In the genomic region with DNA sequence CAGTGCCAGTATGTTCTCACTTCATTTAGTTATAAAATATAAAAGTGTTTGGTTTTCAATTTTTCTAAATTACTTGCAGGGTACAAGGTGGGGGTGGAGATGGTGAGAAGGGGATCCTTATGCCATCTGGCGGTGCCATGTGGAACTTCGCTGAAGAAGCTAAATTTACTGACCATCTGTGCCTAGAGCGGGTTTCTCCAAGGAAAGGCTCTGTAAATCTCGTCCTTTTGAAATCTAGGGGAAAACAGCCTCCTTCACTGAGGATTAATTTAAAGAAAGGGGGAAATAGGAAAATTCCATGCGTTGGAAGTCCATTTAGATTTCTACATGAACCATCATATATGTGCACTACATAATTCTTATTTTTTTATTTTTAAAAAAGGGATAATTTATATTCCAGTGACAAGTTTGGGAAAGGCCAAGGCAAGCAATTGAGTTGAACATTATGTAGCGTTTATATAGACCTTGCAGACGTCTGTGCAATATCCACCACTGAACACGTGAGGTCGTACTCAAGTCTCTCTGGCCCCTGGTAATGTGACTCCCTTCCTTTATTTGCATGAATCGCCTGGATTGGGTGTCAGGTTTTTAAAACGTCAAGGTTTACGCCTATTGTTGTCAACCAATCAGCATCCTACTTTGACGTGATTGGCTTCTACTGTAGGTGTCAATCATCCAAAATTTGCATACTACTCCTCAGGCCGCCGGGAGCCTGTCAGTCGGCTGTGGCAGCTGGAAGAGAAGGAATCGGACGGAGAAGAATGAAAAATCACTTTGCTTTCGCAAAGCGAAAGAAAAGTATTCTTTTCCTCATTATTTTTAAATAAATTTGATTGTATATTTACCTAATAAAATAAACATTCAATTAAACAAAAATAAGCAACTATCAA, we compare ENCODE assay signal across 8 cellular contexts.
DNase-seq lines count a peak whose midpoint lies in the region; ATAC-seq and TF ChIP-seq lines count a peak whose summit lies in the region.

No MANE protein-coding gene starts in this region.

- ATAC-seq in stimulated activated naive CD8-positive, alpha-beta T cell treated with anti-CD3 and anti-CD28 coated beads, Interleukin-15, Interleukin-2, amounts not matched to agents 100 U/mL and 50 U/mL, for 24 hours, result peak; percentile 16

- peaks cover 65% of the 10 kb centered on the region for H3K27me3 ChIP-seq in HUES64 (ENCODE audit: insufficient read depth, low read length)

- WGBS in HUES64, result 2% methylated on average over 17 of the region's 20 CpGs

- DNase-seq in activated CD8-positive, alpha-beta memory T cell treated with anti-CD3 and anti-CD28 coated beads, Interleukin-2, amount 50 U/mL, for 48 hours, result peak; percentile 56
- DNase-seq in activated CD8-positive, alpha-beta memory T cell treated with anti-CD3 and anti-CD28 coated beads, Interleukin-2, amount 50 U/mL, for 4 hours, result no peak
- peak; percentile 98 for DNase-seq in NCI-H748 treated with DMSO at 0.1 percent for 48 hours (lab: John Stamatoyannopoulos, UW)
- peak; percentile 90 for DNase-seq in astrocyte of the cerebellum (ENCODE audit: low read depth)
- peak; percentile 96 for DNase-seq in iris pigment epithelial cell (ENCODE audit: low read depth)
- DNase-seq in stimulated activated naive CD8-positive, alpha-beta T cell treated with anti-CD3 and anti-CD28 coated beads, Interleukin-15, Interleukin-2, amounts not matched to agents 100 U/mL and 50 U/mL, for 24 hours, result peak; percentile 59
- DNase-seq in DMS79 treated with DMSO at 0.1 percent for 48 hours (lab: John Stamatoyannopoulos, UW), result no peak

- peak; percentile 73 for TF ChIP-seq CTCF in astrocyte of the cerebellum (IDR thresholded peaks at IDR 0.05; ENCODE audit: low read depth, low read length, missing control alignments)

- H3K4me3 ChIP-seq in HUES64 (ENCODE audit: low read length) (peak overlapping the region; percentile 76), astrocyte of the cerebellum (ENCODE audit: low read depth, low read length) (no peak overlapping the region)

- no peaks in the 10 kb centered on the region for H3K9me3 ChIP-seq in HUES64 (ENCODE audit: insufficient read depth, low read depth, low read length)

- no peaks in the 10 kb centered on the region for H3K36me3 ChIP-seq in HUES64 (ENCODE audit: insufficient read depth, low read length)

- no peak overlapping the region for H3K9ac ChIP-seq in HUES64 (ENCODE audit: low read depth, low read length)

- in situ Hi-C loops in astrocyte of the cerebellum (cut with HindIII; ENCODE audit: low sequenced_read_pairs), result loop anchor here (5.0 kb wide), 1 partner anchor 463 kb away; no protein-coding TSS in a partner anchor

- H3K4me1 ChIP-seq in HUES64 (ENCODE audit: insufficient read depth, low read length), result peaks cover 41% of the 10 kb centered on the region

- H3K27ac ChIP-seq in HUES64 (ENCODE audit: low read depth, low read length), result no peak overlapping the region; the same call in 1 of the 2 replicates

Comparison
In these comparisons a context has a peak if more than half of its experiments do, and no peak if none do; other contexts are left out.
1. DNase-seq: peak in activated CD8-positive, alpha-beta memory T cell treated with anti-CD3 and anti-CD28 coated beads, Interleukin-2, amount 50 U/mL, for 48 hours (single experiment), NCI-H748 treated with DMSO at 0.1 percent for 48 hours (single experiment), astrocyte of the cerebellum (single experiment), iris pigment epithelial cell (single experiment) and stimulated activated naive CD8-positive, alpha-beta T cell treated with anti-CD3 and anti-CD28 coated beads, Interleukin-15, Interleukin-2, amounts not matched to agents 100 U/mL and 50 U/mL, for 24 hours (single experiment); none in activated CD8-positive, alpha-beta memory T cell treated with anti-CD3 and anti-CD28 coated beads, Interleukin-2, amount 50 U/mL, for 4 hours (single experiment) and DMS79 treated with DMSO at 0.1 percent for 48 hours (single experiment).